ENCODE assay signal across 1 cellular context in the genomic region with DNA sequence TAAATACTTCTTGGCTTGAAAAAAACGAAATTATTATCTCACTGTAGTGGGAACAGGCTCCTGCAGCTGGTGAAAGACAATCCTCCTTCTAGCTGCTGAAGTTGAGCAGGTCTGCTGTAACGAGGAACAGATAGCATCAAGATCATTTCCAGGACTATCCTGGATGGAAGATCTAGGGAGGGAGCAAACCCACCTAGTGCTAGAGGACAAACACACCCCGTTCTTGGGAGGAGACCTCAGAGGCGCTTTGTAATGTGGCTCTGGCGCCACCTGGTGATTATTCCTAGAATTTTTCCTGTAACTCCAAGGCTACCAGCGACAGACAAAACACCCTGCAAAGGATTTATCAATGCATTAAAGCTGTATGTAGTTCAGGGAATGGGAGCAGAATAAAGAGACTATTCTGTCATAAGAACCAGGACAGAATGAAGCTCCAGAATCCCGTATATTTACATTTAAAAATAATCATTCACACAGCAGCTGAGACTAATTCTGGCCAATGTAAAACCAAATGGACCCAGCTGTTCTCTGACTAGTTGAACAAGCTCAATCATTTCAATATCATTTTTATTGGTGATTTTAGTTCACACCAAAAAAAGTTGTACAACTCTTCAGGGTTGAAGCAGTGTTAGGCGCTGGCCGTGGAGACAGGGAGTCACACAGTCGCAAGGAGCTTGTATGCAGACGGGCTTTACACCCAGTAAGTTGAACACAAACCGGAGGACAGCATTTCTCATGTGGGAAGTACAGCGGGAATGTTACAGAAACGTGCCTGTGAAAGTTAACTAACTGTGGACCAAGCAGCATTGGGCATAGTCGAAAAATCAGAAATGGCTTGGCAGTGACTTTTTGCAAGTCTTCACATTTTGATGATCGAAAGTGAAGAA.
TF ChIP-seq lines count a peak whose summit lies in the region.

No MANE protein-coding gene starts in this region.

TF ChIP-seq in Ishikawa, 13 proteins besides CTCF, POLR2A, EP300 and RAD21 (continued from another document):
- no peak for TF ChIP-seq REST (IDR thresholded peaks at IDR 0.05; ENCODE audit: low read depth)
- TF ChIP-seq CEBPB (IDR thresholded peaks at IDR 0.05): no peak
- TF ChIP-seq TCF12 (IDR thresholded peaks at IDR 0.05; ENCODE audit: low read depth): no peak
